10 cellular contexts compared by ENCODE assay signal in genomic region chr5:50966986-50967385, GRCh38.
A peak's percentile ranks its signal among the peaks of the same experiment; 100 is the strongest.
DNase-seq lines count a peak whose midpoint lies in the region; ATAC-seq and TF ChIP-seq lines count a peak whose summit lies in the region.
"Had no signal": no experiment of that assay in that cellular context is flagged by ENCODE, and none has a peak within 500 bp of the region (broad histone marks: within the 10 kb centered on the region; RNA-seq: fewer than 3 reads in every experiment).

No MANE protein-coding gene starts in this region.

- TF ChIP-seq CTCF in esophagus squamous epithelium (IDR thresholded peaks at IDR 0.05): no peak
- TF ChIP-seq CTCF in progenitor cell of endocrine pancreas (IDR thresholded peaks at IDR 0.05; ENCODE audit: unreplicated experiment): no peak

- H3K27me3 Mint-ChIP-seq in progenitor cell of endocrine pancreas: peaks cover 72% of the 10 kb centered on the region

- peak overlapping the region; percentile 13 for H3K27ac Mint-ChIP-seq in progenitor cell of endocrine pancreas

- intact Hi-C loops in esophagus squamous epithelium (cut with DNase I): loop anchor here (10.0 kb wide), 1 partner anchor 1688 kb away; no protein-coding TSS in a partner anchor

- no peak for TF ChIP-seq POLR2A in esophagus squamous epithelium (IDR thresholded peaks at IDR 0.05)

- H3K36me3 Mint-ChIP-seq in progenitor cell of endocrine pancreas (ENCODE audit: insufficient read depth): no peaks in the 10 kb centered on the region

- 8 to 10% methylated on average over 7 of the region's 7 CpGs for WGBS in esophagus squamous epithelium, 2 donors

- DNase-seq in Daoy (ENCODE audit: low read depth) (peak; percentile 25), NCI-H345 treated with DMSO at 0.1 percent for 48 hours (lab: John Stamatoyannopoulos, UW; ENCODE audit: unreplicated experiment) (peak; percentile 71), esophagus squamous epithelium (lab: John Stamatoyannopoulos, UW) (no peak), progenitor cell of endocrine pancreas (ENCODE audit: low spot score, unreplicated experiment) (no peak), dedifferentiated amniotic fluid mesenchymal stem cell (ENCODE audit: extremely low spot score) (no peak), DMS 273 (lab: John Stamatoyannopoulos, UW; ENCODE audit: unreplicated experiment) (no peak), NOMO-1 (lab: John Stamatoyannopoulos, UW; ENCODE audit: unreplicated experiment in 2 of 2) (no peak)
- DNase-seq: GOT3, posterior cingulate gyrus had no signal

- peaks cover 50% of the 10 kb centered on the region for H3K4me1 Mint-ChIP-seq in progenitor cell of endocrine pancreas (ENCODE audit: low read depth)

- peaks cover 29 to 62% (median 38%) of the 10 kb centered on the region in 3 donors for H3K4me1 ChIP-seq in esophagus squamous epithelium

- no peak overlapping the region for H3K27ac ChIP-seq in esophagus squamous epithelium

- H3K4me3 Mint-ChIP-seq in progenitor cell of endocrine pancreas (ENCODE audit: low read depth): peak overlapping the region; percentile 79

- H3K4me3 ChIP-seq in esophagus squamous epithelium: peak overlapping the region in 3 of 4 donors; percentile 31 to 60 (median 44)

- H3K27me3 ChIP-seq in esophagus squamous epithelium: peaks cover 0 to 98% (median 51%) of the 10 kb centered on the region in 4 donors

- H3K9me3 ChIP-seq in esophagus squamous epithelium: no peaks in the 10 kb centered on the region

- H3K9me3 Mint-ChIP-seq in progenitor cell of endocrine pancreas (ENCODE audit: low read depth): no peaks in the 10 kb centered on the region

- no peak for ATAC-seq in HG02623 (IDR thresholded peaks at IDR 0.05; ENCODE audit: unreplicated experiment)

- no peaks in the 10 kb centered on the region for H3K36me3 ChIP-seq in esophagus squamous epithelium

Comparison
In these comparisons a context has a peak if more than half of its experiments do, and no peak if none do; other contexts are left out.
1. DNase-seq: peak in Daoy (single experiment) and NCI-H345 treated with DMSO at 0.1 percent for 48 hours (single experiment); none in esophagus squamous epithelium (single experiment), progenitor cell of endocrine pancreas (single experiment), dedifferentiated amniotic fluid mesenchymal stem cell (single experiment), DMS 273 (single experiment) and NOMO-1 (0 of 2).